22 cellular contexts compared by ENCODE assay signal in genomic region chr12:64983771-64984170, GRCh38.
"Had no signal": no experiment of that assay in that cellular context is flagged by ENCODE, and none has a peak within 500 bp of the region (broad histone marks: within the 10 kb centered on the region; RNA-seq: fewer than 3 reads in every experiment).

No MANE protein-coding gene starts in this region.

- H3K4me1 ChIP-seq: esophagus squamous epithelium, psoas muscle, right lobe of liver, suprapubic skin, thyroid gland had no signal

- H3K27ac Mint-ChIP-seq: naive B cell; stimulated activated effector memory CD8-positive, alpha-beta T cell treated with anti-CD3 and anti-CD28 coated beads, Interleukin-12 subunit alpha, Interleukin-12 subunit beta, amount 100 ng/mL, for 72 hours; type B pancreatic cell had no signal

- H3K36me3 Mint-ChIP-seq: naive B cell; stimulated activated effector memory CD8-positive, alpha-beta T cell treated with anti-CD3 and anti-CD28 coated beads, Interleukin-12 subunit alpha, Interleukin-12 subunit beta, amount 100 ng/mL, for 72 hours had no signal

- H3K4me3 ChIP-seq: dorsolateral prefrontal cortex, esophagus squamous epithelium, hepatocyte, lung, psoas muscle, right lobe of liver, suprapubic skin, thyroid gland had no signal

- ATAC-seq: left colon; left ventricle myocardium superior; psoas muscle; right lobe of liver; stimulated activated effector memory CD8-positive, alpha-beta T cell treated with anti-CD3 and anti-CD28 coated beads, Interleukin-12 subunit alpha, Interleukin-12 subunit beta, amount 100 ng/mL, for 72 hours; stimulated activated naive CD8-positive, alpha-beta T cell treated with anti-CD3 and anti-CD28 coated beads, Interleukin-15, Interleukin-2, amounts not matched to agents 100 U/mL and 50 U/mL, for 24 hours had no signal

- H3K36me3 ChIP-seq: esophagus squamous epithelium, neutrophil, right lobe of liver, suprapubic skin, thyroid gland had no signal

- H3K9me3 ChIP-seq: neutrophil, psoas muscle, right lobe of liver, thyroid gland had no signal

- DNase-seq: cortex of kidney; dorsolateral prefrontal cortex; effector CD8-positive, alpha-beta T cell; esophagus squamous epithelium; head of caudate nucleus; left colon; left ventricle myocardium superior; mesendoderm; naive B cell; psoas muscle; retina; right lobe of liver; stimulated activated CD4-positive, alpha-beta T cell treated with anti-CD3 and anti-CD28 coated beads, Interleukin-4, amount 100 ng/mL, for 1 hour; stimulated activated CD8-positive, alpha-beta memory T cell treated with anti-CD3 and anti-CD28 coated beads, Interleukin-4, amount 100 ng/mL, for 48 hours; stimulated activated naive CD8-positive, alpha-beta T cell treated with anti-CD3 and anti-CD28 coated beads, Interleukin-15, Interleukin-2, amounts not matched to agents 100 U/mL and 50 U/mL, for 24 hours; thyroid gland had no signal

- H3K27ac ChIP-seq: dorsolateral prefrontal cortex, esophagus squamous epithelium, hepatocyte, neutrophil, psoas muscle, right lobe of liver, suprapubic skin, thyroid gland had no signal

- H3K27me3 ChIP-seq: esophagus squamous epithelium, hepatocyte, neutrophil, right lobe of liver, suprapubic skin, thyroid gland had no signal

- H3K4me3 Mint-ChIP-seq: naive B cell; stimulated activated effector memory CD8-positive, alpha-beta T cell treated with anti-CD3 and anti-CD28 coated beads, Interleukin-12 subunit alpha, Interleukin-12 subunit beta, amount 100 ng/mL, for 72 hours; type B pancreatic cell had no signal

- H3K4me1 Mint-ChIP-seq: naive B cell; stimulated activated effector memory CD8-positive, alpha-beta T cell treated with anti-CD3 and anti-CD28 coated beads, Interleukin-12 subunit alpha, Interleukin-12 subunit beta, amount 100 ng/mL, for 72 hours had no signal
